ENCODE assay signal across 3 cellular contexts in genomic region chr3:131194816-131195215, GRCh38.
"Had no signal": no experiment of that assay in that cellular context is flagged by ENCODE, and none has a peak within 500 bp of the region (broad histone marks: within the 10 kb centered on the region; RNA-seq: fewer than 3 reads in every experiment).

No MANE protein-coding gene starts in this region.

- DNase-seq: GDM1, GF-D8 had no signal

- H3K4me3 ChIP-seq: GM12878 had no signal
